In genomic region chr3:61877359-61877770, GRCh38 we compare ENCODE assay signal across 1 cellular context.
TF ChIP-seq lines count a peak whose summit lies in the region.

No MANE protein-coding gene starts in this region.

TF ChIP-seq in HEK293, 187 proteins besides CTCF, POLR2A, EP300 and RAD21 (continued from another document and continues in another):
- TF ChIP-seq ZBTB10 (tag by site-specific recombination; IDR thresholded peaks at IDR 0.05) (no peak), SETDB1 (IDR thresholded peaks at IDR 0.05; ENCODE audit: insufficient read length, low read length) (no peak), HOXD13 (CRISPR knock-in tag; IDR thresholded peaks at IDR 0.05; ENCODE audit: borderline replicate concordance) (no peak), RBAK (tag by site-specific recombination; IDR thresholded peaks at IDR 0.05) (no peak), ZNF214 (tag by site-specific recombination; IDR thresholded peaks at IDR 0.05; ENCODE audit: borderline replicate concordance) (no peak), KLF16 (tag by site-specific recombination; IDR thresholded peaks at IDR 0.05) (no peak), ZNF121 (tag by site-specific recombination; IDR thresholded peaks at IDR 0.05) (no peak), ZFP69B (tag by site-specific recombination; IDR thresholded peaks at IDR 0.05) (0 out of 2 replicates have a peak, but pooled peaks have one; percentile 35), ZNF148 (tag by site-specific recombination; IDR thresholded peaks at IDR 0.05; ENCODE audit: borderline replicate concordance) (no peak), KLF8 (tag by site-specific recombination; IDR thresholded peaks at IDR 0.05) (no peak), ZNF354C (tag by site-specific recombination; IDR thresholded peaks at IDR 0.05; ENCODE audit: borderline replicate concordance, low read depth) (no peak), ZNF621 (tag by site-specific recombination; IDR thresholded peaks at IDR 0.05) (no peak), YY2 (tag by site-specific recombination; IDR thresholded peaks at IDR 0.05) (no peak), ZNF626 (tag by site-specific recombination; IDR thresholded peaks at IDR 0.05) (no peak), GLIS1 (tag by site-specific recombination; IDR thresholded peaks at IDR 0.05) (peak; percentile 43; the same call in 1 of the 2 replicates), ZBTB17 (tag by site-specific recombination; IDR thresholded peaks at IDR 0.05) (peak; percentile 62; the same call in 1 of the 2 replicates), ZNF449 (tag by site-specific recombination; IDR thresholded peaks at IDR 0.05) (no peak), ZNF785 (tag by site-specific recombination; IDR thresholded peaks at IDR 0.05) (no peak), ZNF677 (tag by site-specific recombination; IDR thresholded peaks at IDR 0.05) (no peak), ZNF2 (tag by site-specific recombination; IDR thresholded peaks at IDR 0.05) (0 out of 2 replicates have a peak, but pooled peaks have one; percentile 41), ZNF157 (tag by site-specific recombination; IDR thresholded peaks at IDR 0.05) (no peak), ZNF335 (tag by site-specific recombination; conservative IDR thresholded peaks at IDR 0.05) (no peak), ZBTB44 (tag by site-specific recombination; IDR thresholded peaks at IDR 0.05) (peak; percentile 96), ZNF843 (tag by site-specific recombination; IDR thresholded peaks at IDR 0.05) (peak; percentile 42; the same call in 1 of the 2 replicates), ZBTB49 (tag by site-specific recombination; IDR thresholded peaks at IDR 0.05; ENCODE audit: low read depth) (no peak), ZNF394 (tag by site-specific recombination; IDR thresholded peaks at IDR 0.05; ENCODE audit: borderline replicate concordance) (peak; percentile 57; the same call in 1 of the 2 replicates), PRDM1 (tag by site-specific recombination; IDR thresholded peaks at IDR 0.05) (0 out of 2 replicates have a peak, but pooled peaks have one; percentile 11), ZNF223 (tag by site-specific recombination; IDR thresholded peaks at IDR 0.05) (no peak), ZNF513 (tag by site-specific recombination; IDR thresholded peaks at IDR 0.05) (no peak), KLF10 (tag by site-specific recombination; IDR thresholded peaks at IDR 0.05) (peak; percentile 29; the same call in 1 of the 2 replicates), ZNF768 (tag by site-specific recombination; IDR thresholded peaks at IDR 0.05) (no peak), SCRT1 (tag by site-specific recombination; IDR thresholded peaks at IDR 0.05; ENCODE audit: borderline replicate concordance) (no peak), ZNF624 (tag by site-specific recombination; IDR thresholded peaks at IDR 0.05) (no peak), ZNF561 (tag by site-specific recombination; IDR thresholded peaks at IDR 0.05; ENCODE audit: borderline replicate concordance) (no peak), ZNF302 (tag by site-specific recombination; IDR thresholded peaks at IDR 0.05; ENCODE audit: low read depth) (no peak), KLF17 (tag by site-specific recombination; IDR thresholded peaks at IDR 0.05) (no peak), ZSCAN18 (tag by site-specific recombination; IDR thresholded peaks at IDR 0.05) (no peak), TRIM28 (IDR thresholded peaks at IDR 0.05; ENCODE audit: borderline replicate concordance, low read length) (no peak), ZNF830 (tag by site-specific recombination; IDR thresholded peaks at IDR 0.05; ENCODE audit: low read depth) (no peak), ZNF174 (tag by site-specific recombination; IDR thresholded peaks at IDR 0.05) (no peak), PRDM4 (tag by site-specific recombination; IDR thresholded peaks at IDR 0.05) (peak; percentile 19; the same call in 1 of the 2 replicates), ZNF585B (tag by site-specific recombination; IDR thresholded peaks at IDR 0.05) (no peak), ZBTB1 (tag by site-specific recombination; IDR thresholded peaks at IDR 0.05) (no peak), GLIS2 (tag by site-specific recombination; IDR thresholded peaks at IDR 0.05) (no peak), ZNF521 (tag by site-specific recombination; IDR thresholded peaks at IDR 0.05) (no peak), ZNF202 (tag by site-specific recombination; IDR thresholded peaks at IDR 0.05; ENCODE audit: borderline replicate concordance) (no peak), ZNF529 (tag by site-specific recombination; IDR thresholded peaks at IDR 0.05; ENCODE audit: insufficient replicate concordance) (no peak), ZNF571 (tag by site-specific recombination; IDR thresholded peaks at IDR 0.05) (no peak), ZNF792 (tag by site-specific recombination; IDR thresholded peaks at IDR 0.05) (no peak)
